27 cellular contexts compared by ENCODE assay signal in the genomic region with DNA sequence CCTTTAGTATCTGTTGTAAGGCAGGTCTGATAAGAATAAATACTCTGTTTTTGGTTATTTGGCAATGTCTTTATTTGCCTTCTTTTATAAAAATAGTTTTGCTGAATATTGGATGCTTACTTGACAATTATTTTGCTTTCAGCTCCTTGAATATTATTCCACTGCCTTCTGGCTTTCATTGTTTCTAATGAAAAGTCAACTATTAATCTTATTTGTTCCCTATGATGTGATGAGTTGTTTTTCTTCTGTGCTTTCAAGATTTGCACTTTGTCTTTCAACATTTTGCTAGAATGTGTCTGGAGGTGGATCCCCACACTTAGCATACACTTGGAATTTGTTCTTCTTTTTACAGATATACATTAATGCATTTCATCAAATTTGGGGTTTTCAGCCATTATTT.
"Had no signal": no experiment of that assay in that cellular context is flagged by ENCODE, and none has a peak within 500 bp of the region (broad histone marks: within the 10 kb centered on the region; RNA-seq: fewer than 3 reads in every experiment).

No MANE protein-coding gene starts in this region.

- H3K27me3 Mint-ChIP-seq: dendritic cell treated with granulocyte-macrophage colony-stimulating factor and Interleukin-4, amounts not matched to agents 40 ng/mL and 50 ng/mL, for 4 days; effector memory CD8-positive, alpha-beta T cell had no signal

- DNase-seq: colonic mucosa; cortex of kidney; dermis blood vessel endothelial cell; dorsolateral prefrontal cortex; effector CD4-positive, alpha-beta T cell; effector CD8-positive, alpha-beta T cell; effector memory CD4-positive, alpha-beta T cell; effector memory CD8-positive, alpha-beta T cell; endodermal cell; erythroblast; esophagus squamous epithelium; foreskin fibroblast; foreskin keratinocyte; foreskin melanocyte; gastrocnemius medialis; glutamatergic neuron; head of caudate nucleus; heart left ventricle; heart right ventricle had no signal

- H3K27me3 ChIP-seq: colonic mucosa, dorsolateral prefrontal cortex, esophagus muscularis mucosa, esophagus squamous epithelium, foreskin keratinocyte, gastrocnemius medialis, gastroesophageal sphincter, heart left ventricle, heart right ventricle had no signal

- H3K9me3 ChIP-seq: colonic mucosa, esophagus squamous epithelium, gastrocnemius medialis had no signal

- H3K27ac ChIP-seq: colonic mucosa, coronary artery, dorsolateral prefrontal cortex, epithelial cell of prostate, esophagus muscularis mucosa, esophagus squamous epithelium, foreskin keratinocyte, gastrocnemius medialis, gastroesophageal sphincter, heart left ventricle, heart right ventricle had no signal

- H3K4me3 Mint-ChIP-seq: dendritic cell treated with granulocyte-macrophage colony-stimulating factor and Interleukin-4, amounts not matched to agents 40 ng/mL and 50 ng/mL, for 4 days; effector memory CD8-positive, alpha-beta T cell; endodermal cell had no signal

- FAIRE-seq: endometrium, endothelial cell of umbilical vein had no signal

- H3K4me3 ChIP-seq: colonic mucosa, coronary artery, dorsolateral prefrontal cortex, esophagus muscularis mucosa, esophagus squamous epithelium, gastrocnemius medialis, gastroesophageal sphincter, heart left ventricle, heart right ventricle had no signal

- H3K27ac Mint-ChIP-seq: dendritic cell treated with granulocyte-macrophage colony-stimulating factor and Interleukin-4, amounts not matched to agents 40 ng/mL and 50 ng/mL, for 4 days; effector memory CD8-positive, alpha-beta T cell; endodermal cell had no signal

- H3K4me1 ChIP-seq: colonic mucosa, esophagus muscularis mucosa, foreskin keratinocyte, gastrocnemius medialis, gastroesophageal sphincter, heart left ventricle, heart right ventricle had no signal

- ATAC-seq: effector memory CD8-positive, alpha-beta T cell; esophagus mucosa; foreskin keratinocyte; gastrocnemius medialis; gastroesophageal sphincter; heart left ventricle; heart right ventricle had no signal

- H3K9me3 Mint-ChIP-seq: dendritic cell treated with granulocyte-macrophage colony-stimulating factor and Interleukin-4, amounts not matched to agents 40 ng/mL and 50 ng/mL, for 4 days had no signal

- H3K36me3 ChIP-seq: colonic mucosa, esophagus muscularis mucosa, esophagus squamous epithelium, gastrocnemius medialis, gastroesophageal sphincter, heart left ventricle, heart right ventricle had no signal
